ENCODE assay signal across 8 cellular contexts in genomic region chr11:14905104-14906033, GRCh38. TPM values are rescaled to one million over a fixed set of nuclear protein-coding genes. Genes with fewer than 3 reads are reported as not detected.
DNase-seq lines count a peak whose midpoint lies in the region; ATAC-seq, FAIRE-seq and TF ChIP-seq lines count a peak whose summit lies in the region.

No MANE protein-coding gene starts in this region.

- peak; percentile 66 for ATAC-seq in GM19397 (IDR thresholded peaks at IDR 0.05; ENCODE audit: unreplicated experiment)
- ATAC-seq in HG03558 (IDR thresholded peaks at IDR 0.05; ENCODE audit: extremely low read depth, unreplicated experiment), result peak; percentile 48
- peak; percentile 78 to 82 for ATAC-seq in naive B cell (ENCODE audit: low read depth in 2 of 2)
- ATAC-seq in stimulated activated naive CD8-positive, alpha-beta T cell treated with anti-CD3 and anti-CD28 coated beads, Interleukin-15, amount 100 ng/mL, for 72 hours, result peak; percentile 81

- no peak overlapping the region for H2BK120ac ChIP-seq in H1 (replicated peaks; ENCODE audit: low read depth, low read length)

- no peaks in the 10 kb centered on the region for H3K36me3 ChIP-seq in H1 (ENCODE audit: control insufficient read depth in 2 of 4, insufficient read depth in 4 of 4, low read length in 3 of 4)

- DNase-seq in AG09319 (ENCODE audit: extremely low read depth, low read depth) (no peak), H1 (ENCODE audit: low read depth in 1 of 2, low spot score in 2 of 2) (peak; percentile 74 to 79), naive B cell (peak; percentile 95), cortex of kidney (lab: John Stamatoyannopoulos, UW) (no peak)
- DNase-seq in activated CD4-positive, alpha-beta T cell treated with anti-CD3 and anti-CD28 coated beads, Interleukin-2, amount 50 U/mL, for 48 hours, result peak; percentile 75 to 80
- DNase-seq in stimulated activated naive CD8-positive, alpha-beta T cell treated with anti-CD3 and anti-CD28 coated beads, Interleukin-15, amount 100 ng/mL, for 72 hours, result peak; percentile 82 to 88

- H3K9ac ChIP-seq in H1 (replicated peaks in 1 of 4; ENCODE audit: extremely low read depth in 1 of 4, low read depth in 3 of 4, low read length in 3 of 4), result peak overlapping the region; percentile 61 to 78 (median 71)

- no peak overlapping the region for H2BK20ac ChIP-seq in H1 (ENCODE audit: low read length)

- peaks cover 0 to 3% (median 0%) of the 10 kb centered on the region in 3 donors for H3K27me3 Mint-ChIP-seq in naive B cell
- H3K27me3 Mint-ChIP-seq in stimulated activated naive CD8-positive, alpha-beta T cell treated with anti-CD3 and anti-CD28 coated beads, Interleukin-15, amount 100 ng/mL, for 72 hours, result no peaks in the 10 kb centered on the region

- peak; percentile 46 to 64; a peak in 3 of 4 replicates for TF ChIP-seq RAD21 in H1 (IDR thresholded peaks at IDR 0.05 in 1 of 2, conservative IDR thresholded peaks at IDR 0.05 in 1 of 2; ENCODE audit: low read depth in 2 of 2, low read length in 2 of 2)

- no peaks in the 10 kb centered on the region for H3K9me3 ChIP-seq in H1 (ENCODE audit: insufficient read depth in 2 of 2, low read depth in 1 of 2, low read length in 1 of 2)

- H3K9me3 Mint-ChIP-seq in naive B cell, result no peaks in the 10 kb centered on the region
- H3K9me3 Mint-ChIP-seq in stimulated activated naive CD8-positive, alpha-beta T cell treated with anti-CD3 and anti-CD28 coated beads, Interleukin-15, amount 100 ng/mL, for 72 hours, result no peaks in the 10 kb centered on the region

- no peak overlapping the region for H4K91ac ChIP-seq in H1 (replicated peaks; ENCODE audit: insufficient read length, low read length)

- TF ChIP-seq CTCF in AG09319 (IDR thresholded peaks at IDR 0.05; ENCODE audit: low read depth, low read length) (peak; percentile 35), H1 (IDR thresholded peaks at IDR 0.05; ENCODE audit: control extremely low read depth in 1 of 3, insufficient read depth in 1 of 3, low read depth in 1 of 3, low read length in 3 of 3) (peak; percentile 81 to 91 (median 88))

- no peak overlapping the region; the same call in 1 of the 2 replicates for H4K8ac ChIP-seq in H1 (ENCODE audit: extremely low read depth, insufficient read depth, low read length)

- no peak overlapping the region for H3K4ac ChIP-seq in H1 (replicated peaks; ENCODE audit: insufficient read length, low read depth, low read length)

- TF ChIP-seq EP300 in H1 (IDR thresholded peaks at IDR 0.05; ENCODE audit: borderline replicate concordance in 1 of 2, low read depth in 2 of 2, low read length in 2 of 2), result 0 out of 3 replicates have a peak, but pooled peaks of 1 of the 2 experiments have one; percentile 15

- no peaks in the 10 kb centered on the region for H3K79me1 ChIP-seq in H1 (ENCODE audit: low read depth, low read length)

- WGBS in H1 (ENCODE audit: extremely low coverage in 1 of 2, insufficient coverage in 1 of 2, insufficient read length in 1 of 2, insufficient replicate concordance in 2 of 2, low coverage in 1 of 2, low lambda C conversion rate in 2 of 2, missing lambda C conversion rate in 1 of 2), 2 experiments, result 11% methylated on average over 50 of the region's 58 CpGs; no CpG with 5 or more reads in 1 of the 2 experiments

- H3K79me2 ChIP-seq in H1 (ENCODE audit: control insufficient read depth in 1 of 2, insufficient read depth in 2 of 2, low read length in 2 of 2), result no peaks in the 10 kb centered on the region

- H4K5ac ChIP-seq in H1 (ENCODE audit: insufficient read length, low read depth, low read length), result peak overlapping the region; percentile 6

- H3K4me3 Mint-ChIP-seq in naive B cell, result peak overlapping the region; percentile 85 to 95 (median 92)
- peak overlapping the region; percentile 93 to 95 for H3K4me3 Mint-ChIP-seq in stimulated activated naive CD8-positive, alpha-beta T cell treated with anti-CD3 and anti-CD28 coated beads, Interleukin-15, amount 100 ng/mL, for 72 hours

- no peaks in the 10 kb centered on the region for H4K20me1 ChIP-seq in H1 (replicated peaks in 1 of 2; ENCODE audit: control insufficient read depth in 1 of 2, insufficient read depth in 2 of 2, low read length in 2 of 2)

- H3K4me1 ChIP-seq in H1 (replicated peaks in 1 of 4; ENCODE audit: control insufficient read depth in 3 of 4, insufficient read depth in 4 of 4, low read length in 3 of 4), result peaks cover 0 to 11% (median under 1%) of the 10 kb centered on the region in 4 experiments; a peak in 4 of 7 replicates

- POLR2A ChIA-PET in H1 (lab: Charles Lee; ENCODE audit: partially characterized antibody), result interaction anchor here (0.6 to 3.1 kb wide), 3 partner anchors 80 to 271 kb away, joined by 3 to 10 read pairs (median 3); partner anchors contain the start of gene PDE3B

- H2BK12ac ChIP-seq in H1 (ENCODE audit: low read depth, low read length), result 0 out of 2 replicates have a peak overlapping the region, but pooled peaks have one; percentile 44

- H3K27me3 ChIP-seq in H1 (replicated peaks in 1 of 4; ENCODE audit: control insufficient read depth in 3 of 4, extremely low read depth in 1 of 4, insufficient read depth in 3 of 4, low read length in 3 of 4), result peaks cover 0 to 7% (median 0%) of the 10 kb centered on the region in 4 experiments; a peak in 3 of 7 replicates

- no peak overlapping the region for H2AK5ac ChIP-seq in H1 (ENCODE audit: low read depth, low read length)

- TF ChIP-seq POLR2A in H1 (IDR thresholded peaks at IDR 0.05; ENCODE audit: control extremely low read depth in 1 of 2, low read depth in 2 of 2, low read length in 2 of 2), result peak in 1 of 2 experiments; percentile 44; a peak in 1 of 3 replicates

- H3K4me3 ChIP-seq in H1 (ENCODE audit: extremely low read depth in 1 of 4, insufficient read depth in 2 of 4, low read depth in 3 of 4, low read length in 4 of 4), result peak overlapping the region; percentile 57 to 94 (median 86)

- H3K27ac ChIP-seq in H1 (ENCODE audit: low read depth, low read length), result no peak overlapping the region

- H3K14ac ChIP-seq in H1 (ENCODE audit: insufficient read length), result no peak overlapping the region

- peak overlapping the region; percentile 91 to 98 (median 98) for H3K27ac Mint-ChIP-seq in naive B cell
- H3K27ac Mint-ChIP-seq in stimulated activated naive CD8-positive, alpha-beta T cell treated with anti-CD3 and anti-CD28 coated beads, Interleukin-15, amount 100 ng/mL, for 72 hours, result peak overlapping the region; percentile 86 to 94

- H3K56ac ChIP-seq in H1 (replicated peaks; ENCODE audit: insufficient read length, low read depth, low read length), result no peak overlapping the region

- peak overlapping the region; percentile 53 to 96 for H3K4me2 ChIP-seq in H1 (ENCODE audit: insufficient read depth in 1 of 2, low read depth in 2 of 2, low read length in 2 of 2)

- no peak overlapping the region for H3K23ac ChIP-seq in H1 (ENCODE audit: insufficient read length)

- CTCF ChIA-PET in H1 (lab: Charles Lee; ENCODE audit: partially characterized antibody), result interaction anchor here (0.6 to 5.6 kb wide), 56 partner anchors 7 to 980 kb away, joined by 3 to 138 read pairs (median 5); partner anchors contain the start of genes CALCB, CYP2R1 and INSC

- H2BK5ac ChIP-seq in H1 (ENCODE audit: low read depth, low read length), result no peak overlapping the region

- H3K18ac ChIP-seq in H1 (ENCODE audit: extremely low read depth, low read length), result no peak overlapping the region

- no peaks in the 10 kb centered on the region for H3K36me3 Mint-ChIP-seq in naive B cell

- H3K4me1 Mint-ChIP-seq in naive B cell, result peaks cover 39 to 44% (median 43%) of the 10 kb centered on the region in 3 donors
- peaks cover 52% of the 10 kb centered on the region for H3K4me1 Mint-ChIP-seq in stimulated activated naive CD8-positive, alpha-beta T cell treated with anti-CD3 and anti-CD28 coated beads, Interleukin-15, amount 100 ng/mL, for 72 hours

- H2AFZ ChIP-seq in H1 (ENCODE audit: low read length), result peak overlapping the region; percentile 99

- no peak for FAIRE-seq in H1 (lab: Jason Lieb, UNC)

- H3K23me2 ChIP-seq in H1 (ENCODE audit: low read depth, low read length), result no peaks in the 10 kb centered on the region

- H2BK15ac ChIP-seq in H1 (ENCODE audit: low read length), result no peak overlapping the region

TF ChIP-seq in H1, 55 proteins besides CTCF, POLR2A, EP300 and RAD21 (continues in another document):
- TF ChIP-seq KDM1A (IDR thresholded peaks at IDR 0.05; ENCODE audit: borderline replicate concordance, low read length) (no peak), HDAC2 (IDR thresholded peaks at IDR 0.05; ENCODE audit: borderline replicate concordance in 1 of 2, low read depth in 2 of 2, low read length in 2 of 2) (peak in 1 of 2 experiments; percentile 81; a peak in 2 of 4 replicates), YY1 (IDR thresholded peaks at IDR 0.05; ENCODE audit: low read depth, low read length) (peak; percentile 66; the same call in 1 of the 2 replicates), RBBP5 (IDR thresholded peaks at IDR 0.05; ENCODE audit: borderline replicate concordance, low read depth, low read length) (peak; percentile 77; the same call in 1 of the 2 replicates), ASH2L (IDR thresholded peaks at IDR 0.05; ENCODE audit: low read length) (peak; percentile 85), CEBPB (IDR thresholded peaks at IDR 0.05; ENCODE audit: low read depth, low read length) (no peak), CREB1 (IDR thresholded peaks at IDR 0.05) (peak; percentile 35; the same call in 1 of the 2 replicates), TCF12 (IDR thresholded peaks at IDR 0.05; ENCODE audit: low read depth, low read length) (peak; percentile 53; the same call in 1 of the 2 replicates), GABPA (IDR thresholded peaks at IDR 0.05; ENCODE audit: borderline replicate concordance, insufficient read depth, low read length) (no peak), PHF8 (conservative IDR thresholded peaks at IDR 0.05; ENCODE audit: low read depth, low read length) (peak; percentile 30), MAX (IDR thresholded peaks at IDR 0.05) (0 out of 2 replicates have a peak, but pooled peaks have one; percentile 65), BACH1 (IDR thresholded peaks at IDR 0.05; ENCODE audit: low read length) (peak; percentile 63; the same call in 1 of the 2 replicates)

RNA-seq across cellular contexts. Expression of gene CYP2R1, which starts 13.3 kb away (rescaled TPM):
- 12.9 and 13.8 TPM in 2 replicates for total RNA-seq in H1 (2021; fragmentation: NEBNext Ultra II Directional; extraction: Animal tissue kit (Norgen Biotek cat#: 25700))
- polyA plus RNA-seq in H1 (2011; rRNA removed) (6.0 and 8.3 TPM in 2 replicates), naive B cell (ENCODE audit: low read depth in 6 of 6) (10 to 100 TPM; 16.5 to 28.2 (median 21.6) TPM)
- polyA plus RNA-seq in H1 (2011; cell fraction: cytosol; rRNA removed), result 12.8 TPM
- polyA plus RNA-seq in H1 (2011; cell fraction: nucleus; rRNA removed), result 11.9 TPM
- polyA plus RNA-seq in H1 (2012, experiment 1 of 2), result 14.8 to 27.9 TPM (median 18.0 TPM) in 4 replicates
- 1.7 TPM for polyA plus RNA-seq in H1 (2012, experiment 2 of 2)
- polyA plus RNA-seq in H1 (2013, experiment 1 of 2), result 18.0 TPM
- polyA plus RNA-seq in H1 (2013, experiment 2 of 2), result 15.8 TPM
- polyA minus RNA-seq in H1 (2011; rRNA and poly(A)+ RNA removed), result 12.3 and 19.3 TPM in 2 replicates
- 9.8 TPM for polyA minus RNA-seq in H1 (2011; cell fraction: cytosol; rRNA and poly(A)+ RNA removed)
- 15.2 TPM for polyA minus RNA-seq in H1 (2011; cell fraction: nucleus; rRNA and poly(A)+ RNA removed)

Comparison
In these comparisons a context has a peak if more than half of its experiments do, and no peak if none do; other contexts are left out.
1. DNase-seq: peak in activated CD4-positive, alpha-beta T cell treated with anti-CD3 and anti-CD28 coated beads, Interleukin-2, amount 50 U/mL, for 48 hours (2 of 2), H1 (2 of 2), naive B cell (single experiment) and stimulated activated naive CD8-positive, alpha-beta T cell treated with anti-CD3 and anti-CD28 coated beads, Interleukin-15, amount 100 ng/mL, for 72 hours (2 of 2); none in AG09319 (single experiment) and cortex of kidney (single experiment).
2. Peak in every context shown above with its lines, with median percentiles within 50 percentile points of each other: ATAC-seq.